Comparison of ENCODE assay signal across 23 cellular contexts in the genomic region with DNA sequence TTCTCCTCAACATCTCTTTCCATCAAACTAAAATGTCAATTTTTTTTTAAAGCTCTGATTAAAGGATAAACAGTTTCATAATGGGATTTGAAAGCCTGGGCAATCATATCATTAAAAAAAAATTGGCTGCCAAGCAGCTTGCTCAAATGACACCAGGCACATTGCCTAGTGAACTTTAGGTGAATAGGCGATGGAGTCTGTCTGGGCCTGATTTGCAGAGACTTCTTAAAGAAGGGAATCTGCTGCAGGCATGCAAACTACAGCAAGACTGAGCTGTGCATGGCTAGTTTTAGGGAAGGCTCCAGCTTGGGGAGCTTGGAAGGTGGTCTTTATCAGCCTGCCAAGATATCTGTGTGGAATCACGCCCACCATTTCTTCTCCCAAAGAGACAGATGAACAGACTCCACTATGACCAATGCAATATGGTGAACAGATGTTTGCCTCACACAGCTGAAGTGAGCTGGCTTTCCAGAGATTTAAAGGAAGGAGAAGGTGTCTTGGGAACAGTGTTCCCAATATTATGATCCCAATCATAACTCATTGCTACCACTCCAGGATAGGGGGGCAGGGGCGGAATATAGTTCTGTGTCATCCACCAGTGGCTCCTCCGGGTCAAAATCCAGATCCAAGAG.
DNase-seq lines count a peak whose midpoint lies in the region; ATAC-seq and TF ChIP-seq lines count a peak whose summit lies in the region.
"Had no signal": no experiment of that assay in that cellular context is flagged by ENCODE, and none has a peak within 500 bp of the region (broad histone marks: within the 10 kb centered on the region; RNA-seq: fewer than 3 reads in every experiment).

No MANE protein-coding gene starts in this region.

- intact Hi-C loops in PC-3 (cut with micrococcal nuclease) (loop anchor here (10.0 kb wide), 2 partner anchors 142 to 368 kb away; no protein-coding TSS in a partner anchor), right cardiac atrium (cut with DNase I) (loop anchor here in 1 of 4 donors (10.0 kb wide), 1 partner anchor 268 kb away; no protein-coding TSS in a partner anchor), sciatic nerve (cut with DNase I) (no loop called here)

- H3K9me2 ChIP-seq in GM23248 (ENCODE audit: insufficient read depth) (no peaks in the 10 kb centered on the region), PC-3 (replicated peaks; ENCODE audit: low read length) (no peaks in the 10 kb centered on the region)

- H4K20me1 ChIP-seq in GM23248 (ENCODE audit: insufficient read depth) (no peaks in the 10 kb centered on the region), PC-3 (ENCODE audit: low read length) (no peaks in the 10 kb centered on the region)

- ATAC-seq in PC-3 (no peak; the same call in 1 of the 2 replicates), right cardiac atrium (peak in 1 of 2 donors; percentile 27), sciatic nerve (no peak), HG03442 (IDR thresholded peaks at IDR 0.05; ENCODE audit: unreplicated experiment) (no peak)

- 24 to 27% methylated on average over 4 of the region's 4 CpGs for WGBS in GM23248 (ENCODE audit: low coverage in 1 of 2, low lambda C conversion rate in 2 of 2, missing lambda C conversion rate in 2 of 2), 2 experiments
- WGBS in right cardiac atrium, result 74% methylated on average over 4 of the region's 4 CpGs

- no peaks in the 10 kb centered on the region for H3K9me3 Mint-ChIP-seq in activated naive CD8-positive, alpha-beta T cell treated with anti-CD3 and anti-CD28 coated beads for 36 hours
- H3K9me3 Mint-ChIP-seq: activated naive CD4-positive, alpha-beta T cell treated with anti-CD3 and anti-CD28 coated beads for 36 hours; neural progenitor cell had no signal

- H3K27me3 Mint-ChIP-seq in activated naive CD8-positive, alpha-beta T cell treated with anti-CD3 and anti-CD28 coated beads for 36 hours, result no peaks in the 10 kb centered on the region

- H3K4me1 ChIP-seq in GM23248 (ENCODE audit: insufficient read depth) (peaks cover 23% of the 10 kb centered on the region), PC-3 (ENCODE audit: insufficient read depth, low read length) (peaks cover 23% of the 10 kb centered on the region), right cardiac atrium (ENCODE audit: control insufficient read depth, insufficient read depth, low read length) (peaks cover 2% of the 10 kb centered on the region)
- H3K4me1 ChIP-seq: neural progenitor cell, upper lobe of left lung had no signal

- no peak overlapping the region for H3K4me3 Mint-ChIP-seq in activated naive CD8-positive, alpha-beta T cell treated with anti-CD3 and anti-CD28 coated beads for 36 hours
- H3K4me3 Mint-ChIP-seq: activated naive CD4-positive, alpha-beta T cell treated with anti-CD3 and anti-CD28 coated beads for 36 hours; CD8-positive, alpha-beta memory T cell; neural progenitor cell; T-helper 2 cell treated with Interferon-gamma antibody and Interleukin-4, amounts not matched to agents 5 μg/mL and 100 μg/mL, for 36 hours had no signal

- no TSS peak for BruUV-seq in PC-3 (replicated peaks; lab: Mats Ljungman, UMichigan)

- POLR2A ChIA-PET in PC-3 (lab: Charles Lee; ENCODE audit: unreplicated experiment), result interaction anchor here (0.6 to 0.9 kb wide), 2 partner anchors 243 to 279 kb away, joined by 3 to 8 read pairs; no protein-coding TSS in a partner anchor
- POLR2A ChIA-PET in GM10248 (lab: Yijun Ruan, JAX), result no interaction called here

- H3K27ac Mint-ChIP-seq in activated naive CD8-positive, alpha-beta T cell treated with anti-CD3 and anti-CD28 coated beads for 36 hours, result no peak overlapping the region
- H3K27ac Mint-ChIP-seq: activated naive CD4-positive, alpha-beta T cell treated with anti-CD3 and anti-CD28 coated beads for 36 hours; CD8-positive, alpha-beta memory T cell; neural progenitor cell; T-helper 2 cell treated with Interferon-gamma antibody and Interleukin-4, amounts not matched to agents 5 μg/mL and 100 μg/mL, for 36 hours had no signal

- no peak overlapping the region for H2AFZ ChIP-seq in GM23248
- H2AFZ ChIP-seq in PC-3 (ENCODE audit: low read length), result no peak overlapping the region
- H2AFZ ChIP-seq: neural progenitor cell had no signal

- no peak overlapping the region for H3K9ac ChIP-seq in GM23248
- H3K9ac ChIP-seq in PC-3 (ENCODE audit: low read length), result peak overlapping the region; percentile 17; the same call in 1 of the 2 replicates
- H3K9ac ChIP-seq: neural progenitor cell had no signal

- no peak for TF ChIP-seq CTCF in PC-3 (conservative IDR thresholded peaks at IDR 0.05; ENCODE audit: low read depth, low read length)
- TF ChIP-seq CTCF in GM10248 (IDR thresholded peaks at IDR 0.05; ENCODE audit: control extremely low read depth, extremely low read depth, low read depth, missing control alignments), result no peak

- H3K4me3 ChIP-seq in GM23248, result no peak overlapping the region
- H3K4me3 ChIP-seq in PC-3 (ENCODE audit: low read length), result no peak overlapping the region
- no peak overlapping the region for H3K4me3 ChIP-seq in right cardiac atrium (ENCODE audit: low read length)
- H3K4me3 ChIP-seq: coronary artery, esophagus squamous epithelium, neural progenitor cell, upper lobe of left lung had no signal

- H3K36me3 Mint-ChIP-seq in activated naive CD8-positive, alpha-beta T cell treated with anti-CD3 and anti-CD28 coated beads for 36 hours, result no peaks in the 10 kb centered on the region
- H3K36me3 Mint-ChIP-seq: neural progenitor cell had no signal

- 0 out of 2 replicates have a peak, but pooled peaks cover 4% of the 10 kb centered on the region for H3F3A ChIP-seq in GM23248 (ENCODE audit: insufficient read depth)
- H3F3A ChIP-seq in PC-3 (ENCODE audit: low read length, unreplicated experiment), result peaks cover 3% of the 10 kb centered on the region

- CTCF ChIA-PET in PC-3 (lab: Charles Lee) (no interaction called here), GM10248 (lab: Yijun Ruan, JAX) (interaction anchor here (0.8 to 2.0 kb wide), 9 partner anchors 9 to 47 kb away, joined by 3 to 7 read pairs (median 3); no protein-coding TSS in a partner anchor)

- H3K9me3 ChIP-seq in GM23248 (ENCODE audit: low read depth) (no peaks in the 10 kb centered on the region), PC-3 (ENCODE audit: low read length) (no peaks in the 10 kb centered on the region), right cardiac atrium (ENCODE audit: control insufficient read depth, low read length) (no peaks in the 10 kb centered on the region)
- H3K9me3 ChIP-seq: esophagus squamous epithelium, upper lobe of left lung had no signal

- H3K4me2 ChIP-seq in GM23248 (ENCODE audit: unreplicated experiment) (no peak overlapping the region), PC-3 (ENCODE audit: low read length) (peak overlapping the region; percentile 30)
- H3K4me2 ChIP-seq: neural progenitor cell had no signal

- H3K4me1 Mint-ChIP-seq in activated naive CD8-positive, alpha-beta T cell treated with anti-CD3 and anti-CD28 coated beads for 36 hours, result peaks cover 19% of the 10 kb centered on the region
- H3K4me1 Mint-ChIP-seq: neural progenitor cell had no signal

- H3K79me2 ChIP-seq in GM23248 (ENCODE audit: insufficient read depth) (no peaks in the 10 kb centered on the region), PC-3 (ENCODE audit: low read length) (no peaks in the 10 kb centered on the region)

- H3K27ac ChIP-seq in GM23248 (no peak overlapping the region), PC-3 (ENCODE audit: low read length) (peak overlapping the region; percentile 61), right cardiac atrium (ENCODE audit: low read length) (peak overlapping the region; percentile 8)
- H3K27ac ChIP-seq: coronary artery, esophagus squamous epithelium, neural progenitor cell, upper lobe of left lung had no signal

- DNase-seq in D341Med (ENCODE audit: low spot score), result peak; percentile 43
- DNase-seq in GM23248, result peak; percentile 16
- no peak for DNase-seq in PC-3
- DNase-seq in right cardiac atrium, result no peak
- no peak for DNase-seq in sciatic nerve (ENCODE audit: low spot score)
- no peak for DNase-seq in activated naive CD8-positive, alpha-beta T cell treated with anti-CD3 and anti-CD28 coated beads for 36 hours
- DNase-seq in GM10248 (ENCODE audit: extremely low spot score), result no peak
- DNase-seq: activated CD4-positive, alpha-beta T cell treated with anti-CD3 and anti-CD28 coated beads, Interleukin-2, amount 50 U/mL, for 1 hour; activated naive CD4-positive, alpha-beta T cell treated with anti-CD3 and anti-CD28 coated beads for 36 hours; AML-193; amniotic stem cell; CD8-positive, alpha-beta memory T cell; DMS79 treated with DMSO at 0.1 percent for 48 hours; esophagus squamous epithelium; kidney; NCI-H1092; NCI-H2081; NCI-H510A; upper lobe of left lung had no signal

- H3K36me3 ChIP-seq in GM23248 (ENCODE audit: low read depth) (no peaks in the 10 kb centered on the region), PC-3 (ENCODE audit: low read depth, low read length) (no peaks in the 10 kb centered on the region)
- H3K36me3 ChIP-seq: esophagus squamous epithelium, neural progenitor cell, upper lobe of left lung had no signal

- H3K27me3 ChIP-seq in GM23248 (replicated peaks; ENCODE audit: insufficient read depth) (no peaks in the 10 kb centered on the region), PC-3 (ENCODE audit: low read length) (no peaks in the 10 kb centered on the region), right cardiac atrium (ENCODE audit: control insufficient read depth, insufficient read depth) (no peaks in the 10 kb centered on the region)
- H3K27me3 ChIP-seq: esophagus squamous epithelium, neural progenitor cell, upper lobe of left lung had no signal

- in situ Hi-C loops in GM23248 (cut with MboI), result no loop called here

Comparison
In these comparisons a context has a peak if more than half of its experiments do, and no peak if none do; other contexts are left out.
1. DNase-seq: peak in D341Med (single experiment) and GM23248 (single experiment); none in PC-3 (single experiment), right cardiac atrium (0 of 3), sciatic nerve (single experiment), activated naive CD8-positive, alpha-beta T cell treated with anti-CD3 and anti-CD28 coated beads for 36 hours (single experiment) and GM10248 (single experiment).